In the genomic region with DNA sequence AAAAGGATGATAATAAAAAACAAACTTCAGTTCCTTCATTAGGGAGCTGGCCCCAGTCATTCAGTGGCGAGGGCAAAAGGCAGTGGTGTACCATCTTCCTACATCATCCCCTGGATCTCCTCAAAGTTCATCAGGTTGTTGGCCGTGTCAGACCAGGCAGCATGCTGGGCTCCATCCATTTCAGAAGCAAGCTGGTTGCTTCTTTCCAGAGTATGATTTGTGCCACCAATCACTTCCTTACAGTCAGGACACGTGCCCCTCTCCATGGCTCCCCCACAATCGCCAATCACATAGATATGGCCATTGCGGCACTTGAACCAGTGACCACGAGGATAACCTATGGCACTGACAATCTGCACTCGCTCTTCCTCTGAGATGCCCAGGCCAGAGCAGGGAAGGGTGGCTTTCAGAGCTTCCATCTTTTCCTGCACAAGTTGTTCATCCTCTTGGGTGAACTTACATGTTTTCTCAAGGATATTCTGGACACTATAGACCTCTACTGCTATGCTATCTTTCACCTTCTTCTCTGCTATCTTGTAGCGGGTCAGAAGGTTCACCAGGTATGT, we compare ENCODE assay signal across 1 cellular context.
TF ChIP-seq lines count a peak whose summit lies in the region.

No MANE protein-coding gene starts in this region.

TF ChIP-seq in HepG2, 621 proteins besides CTCF, POLR2A, EP300 and RAD21 (continued from another document):
- TF ChIP-seq, protein P1, sequence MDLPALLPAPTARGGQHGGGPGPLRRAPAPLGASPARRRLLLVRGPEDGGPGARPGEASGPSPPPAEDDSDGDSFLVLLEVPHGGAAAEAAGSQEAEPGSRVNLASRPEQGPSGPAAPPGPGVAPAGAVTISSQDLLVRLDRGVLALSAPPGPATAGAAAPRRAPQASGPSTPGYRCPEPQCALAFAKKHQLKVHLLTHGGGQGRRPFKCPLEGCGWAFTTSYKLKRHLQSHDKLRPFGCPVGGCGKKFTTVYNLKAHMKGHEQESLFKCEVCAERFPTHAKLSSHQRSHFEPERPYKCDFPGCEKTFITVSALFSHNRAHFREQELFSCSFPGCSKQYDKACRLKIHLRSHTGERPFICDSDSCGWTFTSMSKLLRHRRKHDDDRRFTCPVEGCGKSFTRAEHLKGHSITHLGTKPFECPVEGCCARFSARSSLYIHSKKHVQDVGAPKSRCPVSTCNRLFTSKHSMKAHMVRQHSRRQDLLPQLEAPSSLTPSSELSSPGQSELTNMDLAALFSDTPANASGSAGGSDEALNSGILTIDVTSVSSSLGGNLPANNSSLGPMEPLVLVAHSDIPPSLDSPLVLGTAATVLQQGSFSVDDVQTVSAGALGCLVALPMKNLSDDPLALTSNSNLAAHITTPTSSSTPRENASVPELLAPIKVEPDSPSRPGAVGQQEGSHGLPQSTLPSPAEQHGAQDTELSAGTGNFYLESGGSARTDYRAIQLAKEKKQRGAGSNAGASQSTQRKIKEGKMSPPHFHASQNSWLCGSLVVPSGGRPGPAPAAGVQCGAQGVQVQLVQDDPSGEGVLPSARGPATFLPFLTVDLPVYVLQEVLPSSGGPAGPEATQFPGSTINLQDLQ (CRISPR knock-in tag; IDR thresholded peaks at IDR 0.05): no peak
